8 cellular contexts compared by ENCODE assay signal in genomic region chr12:52903855-52904508, GRCh38. TPM values are rescaled to one million over a fixed set of nuclear protein-coding genes. Genes with fewer than 3 reads are reported as not detected.
A peak's percentile ranks its signal among the peaks of the same experiment; 100 is the strongest.
DNase-seq lines count a peak whose midpoint lies in the region; ATAC-seq and TF ChIP-seq lines count a peak whose summit lies in the region.

No MANE protein-coding gene starts in this region.

- no peaks in the 10 kb centered on the region for H3K36me3 Mint-ChIP-seq in T-helper 2 cell treated with Interferon-gamma antibody and Interleukin-4, amounts not matched to agents 5 μg/mL and 100 μg/mL, for 36 hours (ENCODE audit: low read depth)
- peaks cover 27% of the 10 kb centered on the region for H3K36me3 Mint-ChIP-seq in mesothelial cell of epicardium

- TF ChIP-seq POLR2A in transverse colon (IDR thresholded peaks at IDR 0.05) = no peak

- peaks cover 3% of the 10 kb centered on the region for H3K27me3 Mint-ChIP-seq in T-helper 2 cell treated with Interferon-gamma antibody and Interleukin-4, amounts not matched to agents 5 μg/mL and 100 μg/mL, for 36 hours (ENCODE audit: low read depth)
- H3K27me3 Mint-ChIP-seq in mesothelial cell of epicardium (ENCODE audit: low read depth) = no peaks in the 10 kb centered on the region

- 12 to 23% methylated on average over 12 to 30 of the region's 31 CpGs for WGBS in transverse colon (ENCODE audit: low coverage in 1 of 2), 2 donors

- DNase-seq in NCI-H1417 (lab: John Stamatoyannopoulos, UW) = peak; percentile 73 to 87 (median 81)
- no peak for DNase-seq in NCI-H1417 treated with DMSO at 0.1 percent for 48 hours (lab: John Stamatoyannopoulos, UW)
- DNase-seq in HT-29 (ENCODE audit: low spot score) = peak; percentile 76
- DNase-seq in T-helper 2 cell treated with Interferon-gamma antibody and Interleukin-4, amounts not matched to agents 5 μg/mL and 100 μg/mL, for 36 hours (ENCODE audit: low spot score) = peak; percentile 52
- DNase-seq in dorsolateral prefrontal cortex = no peak
- DNase-seq in mesothelial cell of epicardium (ENCODE audit: low spot score in 2 of 2, unreplicated experiment in 2 of 2) = peak in 1 of 2 experiments; percentile 59
- no peak for DNase-seq in transverse colon

- H3K27ac ChIP-seq in dorsolateral prefrontal cortex = no peak overlapping the region
- H3K27ac ChIP-seq in transverse colon = peak overlapping the region; percentile 91 to 98 (median 93)

- in situ Hi-C loops in transverse colon (cut with MboI; ENCODE audit: low pct_ligation_motif_present in 1 of 4, low pct_unique_long_range_greater_than_20kb in 1 of 4, low sequenced_read_pairs in 3 of 4) = no loop called here

- peak overlapping the region; percentile 28 for H3K27ac Mint-ChIP-seq in T-helper 2 cell treated with Interferon-gamma antibody and Interleukin-4, amounts not matched to agents 5 μg/mL and 100 μg/mL, for 36 hours
- H3K27ac Mint-ChIP-seq in mesothelial cell of epicardium = peak overlapping the region; percentile 91

- peaks cover 27 to 73% (median 63%) of the 10 kb centered on the region in 4 donors for H3K4me1 ChIP-seq in transverse colon

- no peak for TF ChIP-seq CTCF in dorsolateral prefrontal cortex (IDR thresholded peaks at IDR 0.05 in 54 of 56, conservative IDR thresholded peaks at IDR 0.05 in 2 of 56; ENCODE audit: low read depth in 1 of 56, partially characterized antibody in 56 of 56)
- TF ChIP-seq CTCF in mesothelial cell of epicardium (IDR thresholded peaks at IDR 0.05; ENCODE audit: unreplicated experiment) = no peak
- no peak for TF ChIP-seq CTCF in transverse colon (IDR thresholded peaks at IDR 0.05)

- no peaks in the 10 kb centered on the region for H3K9me3 Mint-ChIP-seq in T-helper 2 cell treated with Interferon-gamma antibody and Interleukin-4, amounts not matched to agents 5 μg/mL and 100 μg/mL, for 36 hours
- no peaks in the 10 kb centered on the region for H3K9me3 Mint-ChIP-seq in mesothelial cell of epicardium

- ATAC-seq in HG02571 (IDR thresholded peaks at IDR 0.05; ENCODE audit: unreplicated experiment) = no peak

- peaks cover 0 to 37% (median 5%) of the 10 kb centered on the region in 45 donors for H3K27me3 ChIP-seq in dorsolateral prefrontal cortex
- H3K27me3 ChIP-seq in transverse colon = no peaks in the 10 kb centered on the region

- peak overlapping the region; percentile 43 for H3K4me3 Mint-ChIP-seq in T-helper 2 cell treated with Interferon-gamma antibody and Interleukin-4, amounts not matched to agents 5 μg/mL and 100 μg/mL, for 36 hours
- peak overlapping the region; percentile 98 for H3K4me3 Mint-ChIP-seq in mesothelial cell of epicardium

- intact Hi-C loops in dorsolateral prefrontal cortex (cut with DNase I) = no loop called here
- intact Hi-C loops in transverse colon (cut with DNase I; ENCODE audit: low total_unique reads) = no loop called here

- peak overlapping the region in 47 of 59 donors; percentile 18 to 63 (median 39) for H3K4me3 ChIP-seq in dorsolateral prefrontal cortex
- peak overlapping the region; percentile 38 to 80 (median 57) for H3K4me3 ChIP-seq in transverse colon

- peaks cover 0 to 15% (median 0%) of the 10 kb centered on the region in 4 donors for H3K36me3 ChIP-seq in transverse colon

- peaks cover 6% of the 10 kb centered on the region for H3K4me1 Mint-ChIP-seq in T-helper 2 cell treated with Interferon-gamma antibody and Interleukin-4, amounts not matched to agents 5 μg/mL and 100 μg/mL, for 36 hours (ENCODE audit: low read depth)
- peaks cover 73% of the 10 kb centered on the region for H3K4me1 Mint-ChIP-seq in mesothelial cell of epicardium

- no peak for TF ChIP-seq EP300 in transverse colon (IDR thresholded peaks at IDR 0.05; ENCODE audit: low read depth)

- no peaks in the 10 kb centered on the region for H3K9me3 ChIP-seq in transverse colon

RNA-seq across cellular contexts. Expression of gene KRT8, which starts 0.9 kb away (rescaled TPM):
- total RNA-seq in HT-29 (2014; rRNA removed; shearing (Covaris generic)) = 5,686 and 5,723 TPM in 2 replicates
- total RNA-seq in dorsolateral prefrontal cortex (1 to 10 TPM in 10 of 120 experiments, under 1 TPM in 42, not detected in 68; 0.18 to 2.7 (median 0.59) TPM), mesothelial cell of epicardium (1,131 to 1,194 TPM (median 1,142 TPM) in 3 replicates), transverse colon (1,000 to 10,000 TPM; 1,016 to 3,505 (median 2,245) TPM)

RNA-seq across cellular contexts. Expression of gene KRT18, which starts 44.9 kb away (rescaled TPM):
- 9,796 and 10,041 TPM in 2 replicates for total RNA-seq in HT-29 (2014; rRNA removed; shearing (Covaris generic))
- total RNA-seq in dorsolateral prefrontal cortex = 1 to 10 TPM in 54 of 120 experiments, under 1 TPM in 47, not detected in 19; 0.32 to 3.8 (median 1.0) TPM
- total RNA-seq in mesothelial cell of epicardium = 714 to 762 TPM (median 725 TPM) in 3 replicates
- total RNA-seq in transverse colon = 100 to 1,000 TPM; 367 to 813 (median 541) TPM

RNA-seq across cellular contexts. Expression of gene KRT78, which starts 55.2 kb away (rescaled TPM):
- total RNA-seq in HT-29 (2014; rRNA removed; shearing (Covaris generic)) = not detected in 2 replicates
- 1 to 10 TPM in 1 of 120 experiments, not detected in 119; 1.7 TPM for total RNA-seq in dorsolateral prefrontal cortex
- not detected in 3 replicates for total RNA-seq in mesothelial cell of epicardium
- not detected for total RNA-seq in transverse colon

Comparison
In these comparisons a context has a peak if more than half of its experiments do, and no peak if none do; other contexts are left out.
1. DNase-seq: peak in NCI-H1417 (3 of 3), HT-29 (single experiment) and T-helper 2 cell treated with Interferon-gamma antibody and Interleukin-4, amounts not matched to agents 5 μg/mL and 100 μg/mL, for 36 hours (single experiment); none in NCI-H1417 treated with DMSO at 0.1 percent for 48 hours (single experiment), dorsolateral prefrontal cortex (0 of 10) and transverse colon (single experiment).
2. H3K27ac ChIP-seq: peak in transverse colon (4 of 4); none in dorsolateral prefrontal cortex (0 of 59).
3. RNA of gene KRT8, which starts 0.9 kb away (total RNA-seq): 5,686 to 5,723 TPM in HT-29, 1,016 to 3,505 TPM in transverse colon and 1,131 to 1,194 TPM in mesothelial cell of epicardium; 0.18 to 2.7 TPM in dorsolateral prefrontal cortex; every median in the first group is over 100 times any median in the second.
4. RNA of gene KRT18, which starts 44.9 kb away (total RNA-seq): 9,796 to 10,041 TPM in HT-29, 714 to 762 TPM in mesothelial cell of epicardium and 367 to 813 TPM in transverse colon; 0.32 to 3.8 TPM in dorsolateral prefrontal cortex; every median in the first group is over 10 times any median in the second.